Comparison of ENCODE assay signal across 8 cellular contexts in genomic region chr13:99617474-99618255, GRCh38. TPM values are rescaled to one million over a fixed set of nuclear protein-coding genes. Genes with fewer than 3 reads are reported as not detected.
A peak's percentile ranks its signal among the peaks of the same experiment; 100 is the strongest.
DNase-seq lines count a peak whose midpoint lies in the region; ATAC-seq and TF ChIP-seq lines count a peak whose summit lies in the region.

No MANE protein-coding gene starts in this region.

- H3K4me3 ChIP-seq in WI38 (ENCODE audit: low read depth, low read length) (no peak overlapping the region), cardiac muscle cell (no peak overlapping the region), smooth muscle cell (no peak overlapping the region)

- no peaks in the 10 kb centered on the region for H3K9me3 Mint-ChIP-seq in activated naive CD4-positive, alpha-beta T cell treated with anti-CD3 and anti-CD28 coated beads for 36 hours

- intact Hi-C loops in activated naive CD4-positive, alpha-beta T cell treated with anti-CD3 and anti-CD28 coated beads for 36 hours (cut with micrococcal nuclease): loop anchor here (1.0 kb wide), 1 partner anchor 89 kb away; no protein-coding TSS in a partner anchor

- peak; percentile 51 for TF ChIP-seq CTCF in WI38 (IDR thresholded peaks at IDR 0.05; ENCODE audit: low read depth, low read length)
- peak; percentile 89 for TF ChIP-seq CTCF in cardiac muscle cell (IDR thresholded peaks at IDR 0.05; ENCODE audit: low read depth, low read length)
- TF ChIP-seq CTCF in smooth muscle cell (IDR thresholded peaks at IDR 0.05; ENCODE audit: borderline replicate concordance, insufficient read depth, poor library complexity, severe bottlenecking): peak; percentile 71

- H3K9ac ChIP-seq in smooth muscle cell (ENCODE audit: low read depth): no peak overlapping the region

- no peaks in the 10 kb centered on the region for H4K20me1 ChIP-seq in smooth muscle cell (ENCODE audit: low read depth)

- H3K9me3 ChIP-seq in cardiac muscle cell (ENCODE audit: low read depth) (no peaks in the 10 kb centered on the region), smooth muscle cell (replicated peaks; ENCODE audit: low read depth) (no peaks in the 10 kb centered on the region)

- CTCF ChIA-PET in activated naive CD4-positive, alpha-beta T cell treated with anti-CD3 and anti-CD28 coated beads for 36 hours (lab: Charles Lee): interaction anchor here (0.6 to 2.0 kb wide), 3 partner anchors 29 to 141 kb away, joined by 3 to 6 read pairs (median 4); no protein-coding TSS in a partner anchor

- no peaks in the 10 kb centered on the region for H3F3A ChIP-seq in smooth muscle cell (ENCODE audit: low read depth)

- no peaks in the 10 kb centered on the region for H3K36me3 Mint-ChIP-seq in activated naive CD4-positive, alpha-beta T cell treated with anti-CD3 and anti-CD28 coated beads for 36 hours (ENCODE audit: low read depth)

- H3K4me1 Mint-ChIP-seq in activated naive CD4-positive, alpha-beta T cell treated with anti-CD3 and anti-CD28 coated beads for 36 hours (ENCODE audit: low read depth): peaks cover 11% of the 10 kb centered on the region

- 32% methylated on average over 11 of the region's 11 CpGs for WGBS in smooth muscle cell (ENCODE audit: low lambda C conversion rate)

- H3K27ac Mint-ChIP-seq in activated naive CD4-positive, alpha-beta T cell treated with anti-CD3 and anti-CD28 coated beads for 36 hours: no peak overlapping the region

- ATAC-seq in GM21723 (IDR thresholded peaks at IDR 0.05; ENCODE audit: unreplicated experiment) (no peak), HG02759 (IDR thresholded peaks at IDR 0.05; ENCODE audit: unreplicated experiment) (no peak)

- H3K27ac ChIP-seq in cardiac muscle cell (no peak overlapping the region), smooth muscle cell (ENCODE audit: low read depth) (no peak overlapping the region)

- no peak overlapping the region for H3K4me2 ChIP-seq in smooth muscle cell

- H3K4me3 Mint-ChIP-seq in activated naive CD4-positive, alpha-beta T cell treated with anti-CD3 and anti-CD28 coated beads for 36 hours: no peak overlapping the region

- H3K27me3 ChIP-seq in cardiac muscle cell: no peaks in the 10 kb centered on the region
- H3K27me3 ChIP-seq in smooth muscle cell (ENCODE audit: low read depth): no peaks in the 10 kb centered on the region

- H3K36me3 ChIP-seq in cardiac muscle cell: no peaks in the 10 kb centered on the region
- no peaks in the 10 kb centered on the region for H3K36me3 ChIP-seq in smooth muscle cell (ENCODE audit: low read depth)

- peak; percentile 51 for DNase-seq in activated naive CD4-positive, alpha-beta T cell treated with anti-CD3 and anti-CD28 coated beads for 36 hours
- DNase-seq in activated naive CD4-positive, alpha-beta T cell treated with anti-CD3 and anti-CD28 coated beads, Interleukin-2, amount 50 U/mL, for 16 hours: no peak
- DNase-seq in HuH-7 (ENCODE audit: low spot score) (peak; percentile 17), cardiac muscle cell (ENCODE audit: low read depth in 1 of 2, low spot score in 1 of 2) (peak; percentile 70), smooth muscle cell (lab: John Stamatoyannopoulos, UW; ENCODE audit: unreplicated experiment) (peak; percentile 4)

- H3K27me3 Mint-ChIP-seq in activated naive CD4-positive, alpha-beta T cell treated with anti-CD3 and anti-CD28 coated beads for 36 hours (ENCODE audit: low read depth): no peaks in the 10 kb centered on the region

- H3K79me2 ChIP-seq in smooth muscle cell (ENCODE audit: low read depth): no peaks in the 10 kb centered on the region

- peaks cover 6% of the 10 kb centered on the region for H3K4me1 ChIP-seq in cardiac muscle cell (ENCODE audit: low read depth)
- H3K4me1 ChIP-seq in smooth muscle cell (ENCODE audit: low read depth): no peaks in the 10 kb centered on the region

- peak overlapping the region; percentile 15 for H2AFZ ChIP-seq in smooth muscle cell (ENCODE audit: low read depth)

RNA-seq across cellular contexts. Expression of gene CLYBL, which starts 11.2 kb away (rescaled TPM):
- total RNA-seq in activated naive CD4-positive, alpha-beta T cell treated with anti-CD3 and anti-CD28 coated beads for 36 hours: 1 to 10 TPM; 5.1 to 5.5 TPM
- total RNA-seq in cardiac muscle cell (8.0 and 15.5 TPM in 2 replicates), smooth muscle cell (4.3 and 12.5 TPM in 2 replicates)
- polyA plus RNA-seq in cardiac muscle cell (10.3 and 27.2 TPM in 2 replicates), smooth muscle cell (5.8 and 8.1 TPM in 2 replicates)
